Comparison of ENCODE assay signal across 11 cellular contexts in the genomic region with DNA sequence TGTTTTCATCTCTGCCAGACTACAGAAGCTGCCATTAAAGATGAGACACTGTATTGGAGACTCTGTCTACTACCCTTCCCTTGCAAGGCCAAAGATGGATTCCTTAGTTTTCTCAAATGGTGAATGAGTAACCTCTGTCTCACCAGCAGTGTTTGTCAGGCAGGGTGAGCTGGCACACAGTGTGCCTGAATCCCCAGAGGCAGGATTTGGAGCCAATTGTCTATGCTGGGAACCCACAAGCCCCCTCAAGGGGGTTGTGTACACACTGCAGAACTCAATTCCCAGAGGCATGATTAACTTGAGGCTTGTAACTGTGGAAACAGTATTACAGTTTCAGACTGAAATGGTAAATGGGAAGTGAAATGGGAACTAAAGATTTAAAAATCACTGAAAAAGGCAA.
DNase-seq lines count a peak whose midpoint lies in the region; ATAC-seq and TF ChIP-seq lines count a peak whose summit lies in the region.
"Had no signal": no experiment of that assay in that cellular context is flagged by ENCODE, and none has a peak within 500 bp of the region (broad histone marks: within the 10 kb centered on the region; RNA-seq: fewer than 3 reads in every experiment).

No MANE protein-coding gene starts in this region.

- CTCF ChIA-PET in naive thymus-derived CD4-positive, alpha-beta T cell (lab: Charles Lee): no interaction called here

- H3K27ac Mint-ChIP-seq in stimulated activated naive CD8-positive, alpha-beta T cell treated with anti-CD3 and anti-CD28 coated beads, Interleukin-15, amount 100 ng/mL, for 72 hours: no peak overlapping the region
- H3K27ac Mint-ChIP-seq in naive thymus-derived CD4-positive, alpha-beta T cell: no peak overlapping the region
- H3K27ac Mint-ChIP-seq: CD4-positive, alpha-beta memory T cell; endodermal cell had no signal

- no peaks in the 10 kb centered on the region for H3K4me1 ChIP-seq in naive thymus-derived CD4-positive, alpha-beta T cell (ENCODE audit: control insufficient read depth in 2 of 2, insufficient read depth in 2 of 2, low read length in 2 of 2)

- no peaks in the 10 kb centered on the region for H3K36me3 Mint-ChIP-seq in naive thymus-derived CD4-positive, alpha-beta T cell
- H3K36me3 Mint-ChIP-seq: CD4-positive, alpha-beta memory T cell had no signal

- intact Hi-C loops in naive thymus-derived CD4-positive, alpha-beta T cell (cut with micrococcal nuclease): no loop called here

- H3K27me3 ChIP-seq in naive thymus-derived CD4-positive, alpha-beta T cell (ENCODE audit: control insufficient read depth in 2 of 2, insufficient read depth in 2 of 2, low read length in 2 of 2): no peaks in the 10 kb centered on the region

- H3K9me3 Mint-ChIP-seq in stimulated activated naive CD8-positive, alpha-beta T cell treated with anti-CD3 and anti-CD28 coated beads, Interleukin-15, amount 100 ng/mL, for 72 hours: no peaks in the 10 kb centered on the region
- peaks cover 0 to 3% (median 0%) of the 10 kb centered on the region in 11 donors for H3K9me3 Mint-ChIP-seq in naive thymus-derived CD4-positive, alpha-beta T cell
- H3K9me3 Mint-ChIP-seq: endodermal cell had no signal

- no peak overlapping the region for H3K4me3 Mint-ChIP-seq in stimulated activated naive CD8-positive, alpha-beta T cell treated with anti-CD3 and anti-CD28 coated beads, Interleukin-15, amount 100 ng/mL, for 72 hours
- no peak overlapping the region for H3K4me3 Mint-ChIP-seq in naive thymus-derived CD4-positive, alpha-beta T cell
- H3K4me3 Mint-ChIP-seq: CD4-positive, alpha-beta memory T cell; endodermal cell had no signal

- no peaks in the 10 kb centered on the region for H3K27me3 Mint-ChIP-seq in stimulated activated naive CD8-positive, alpha-beta T cell treated with anti-CD3 and anti-CD28 coated beads, Interleukin-15, amount 100 ng/mL, for 72 hours
- peaks cover 0 to 3% (median 0%) of the 10 kb centered on the region in 5 donors for H3K27me3 Mint-ChIP-seq in naive thymus-derived CD4-positive, alpha-beta T cell
- H3K27me3 Mint-ChIP-seq: CD4-positive, alpha-beta memory T cell had no signal

- no peaks in the 10 kb centered on the region for H3K36me3 ChIP-seq in naive thymus-derived CD4-positive, alpha-beta T cell (ENCODE audit: control insufficient read depth in 2 of 3, insufficient read depth in 3 of 3, low read length in 3 of 3)

- peak; percentile 30 for DNase-seq in AG10803 (ENCODE audit: low read depth)
- DNase-seq in LHCN-M2 (ENCODE audit: low read depth): peak; percentile 91
- DNase-seq in astrocyte of the hippocampus (ENCODE audit: low read depth, low spot score): peak; percentile 54
- peak; percentile 53 for DNase-seq in kidney glomerular epithelial cell (lab: John Stamatoyannopoulos, UW)
- no peak for DNase-seq in stimulated activated naive CD8-positive, alpha-beta T cell treated with anti-CD3 and anti-CD28 coated beads, Interleukin-15, amount 100 ng/mL, for 72 hours
- no peak for DNase-seq in naive thymus-derived CD4-positive, alpha-beta T cell
- DNase-seq: activated CD4-positive, CD25-positive, alpha-beta regulatory T cell treated with anti-CD3 and anti-CD28 coated beads, Interleukin-2, amount 50 U/mL, for 72 hours; CD4-positive, alpha-beta memory T cell; endodermal cell had no signal

- POLR2A ChIA-PET in naive thymus-derived CD4-positive, alpha-beta T cell (lab: Charles Lee): no interaction called here

- no peak for ATAC-seq in stimulated activated naive CD8-positive, alpha-beta T cell treated with anti-CD3 and anti-CD28 coated beads, Interleukin-15, amount 100 ng/mL, for 72 hours
- ATAC-seq in naive thymus-derived CD4-positive, alpha-beta T cell: no peak
- no peak for ATAC-seq in HG02981 (IDR thresholded peaks at IDR 0.05; ENCODE audit: unreplicated experiment)
- ATAC-seq in HG02623 (IDR thresholded peaks at IDR 0.05; ENCODE audit: unreplicated experiment): no peak

- H3K4me1 Mint-ChIP-seq in stimulated activated naive CD8-positive, alpha-beta T cell treated with anti-CD3 and anti-CD28 coated beads, Interleukin-15, amount 100 ng/mL, for 72 hours: no peaks in the 10 kb centered on the region
- no peaks in the 10 kb centered on the region for H3K4me1 Mint-ChIP-seq in naive thymus-derived CD4-positive, alpha-beta T cell
- H3K4me1 Mint-ChIP-seq: CD4-positive, alpha-beta memory T cell had no signal

- no peak for TF ChIP-seq CTCF in AG10803 (conservative IDR thresholded peaks at IDR 0.05; ENCODE audit: low read length)

- H3K9me3 ChIP-seq in naive thymus-derived CD4-positive, alpha-beta T cell (ENCODE audit: control insufficient read depth in 2 of 3, low read length in 3 of 3): no peaks in the 10 kb centered on the region

- H3K4me3 ChIP-seq in AG10803 (ENCODE audit: low read length): no peak overlapping the region
- H3K4me3 ChIP-seq in naive thymus-derived CD4-positive, alpha-beta T cell (ENCODE audit: low read length): no peak overlapping the region

- H3K27ac ChIP-seq in naive thymus-derived CD4-positive, alpha-beta T cell (ENCODE audit: low read depth, low read length): no peak overlapping the region

Comparison
In these comparisons a context has a peak if more than half of its experiments do, and no peak if none do; other contexts are left out.
1. DNase-seq: peak in AG10803 (single experiment), LHCN-M2 (single experiment), astrocyte of the hippocampus (single experiment) and kidney glomerular epithelial cell (single experiment); none in stimulated activated naive CD8-positive, alpha-beta T cell treated with anti-CD3 and anti-CD28 coated beads, Interleukin-15, amount 100 ng/mL, for 72 hours (0 of 2) and naive thymus-derived CD4-positive, alpha-beta T cell (0 of 9).